Comparison of ENCODE assay signal across 31 cellular contexts in genomic region chr2:210387074-210387473, GRCh38.
"Had no signal": no experiment of that assay in that cellular context is flagged by ENCODE, and none has a peak within 500 bp of the region (broad histone marks: within the 10 kb centered on the region; RNA-seq: fewer than 3 reads in every experiment).

No MANE protein-coding gene starts in this region.

- H3K4me1 ChIP-seq: Peyer's patch, SJSA1 had no signal

- ATAC-seq: PC-3 had no signal

- H3K36me3 ChIP-seq: MG63, Peyer's patch, SJSA1 had no signal

- H3K4me2 ChIP-seq: KMS-11, SK-N-SH had no signal

- H3K9me3 ChIP-seq: MG63, Peyer's patch, SJSA1, SK-N-SH had no signal

- H3K4me3 ChIP-seq: MG63, Peyer's patch, SJSA1 had no signal

- H3K27ac ChIP-seq: KMS-11, Peyer's patch, SJSA1 had no signal

- H3K9ac ChIP-seq: KMS-11, SK-N-SH had no signal

- H3K27me3 ChIP-seq: Peyer's patch, SJSA1 had no signal

- DNase-seq: Karpas-422, KBM-7, MG63, NCI-H1048, NCI-H1092 treated with DMSO at 0.1 percent for 48 hours, NCI-H1436, NCI-H146, NCI-H1694, NCI-H187, NCI-H1930, NCI-H2029 treated with DMSO at 0.1 percent for 48 hours, NCI-H2081 treated with DMSO at 0.1 percent for 48 hours, NCI-H2107, NCI-H2171, NCI-H226, NCI-H446 treated with DMSO at 0.1 percent for 48 hours, NCI-H510A, NCI-H524, NCI-H526, NCI-H69, NCI-H748 treated with DMSO at 0.1 percent for 48 hours, OCI-M1, PC-3, Peyer's patch, Right ventricle myocardium superior, RPMI8226, SHP77 treated with DMSO at 0.1 percent for 48 hours, SK-N-SH, SW 1271 had no signal
